12 cellular contexts compared by ENCODE assay signal in genomic region chr13:98751397-98752110, GRCh38. TPM values are rescaled to one million over a fixed set of nuclear protein-coding genes. Genes with fewer than 3 reads are reported as not detected.
DNase-seq lines count a peak whose midpoint lies in the region; ATAC-seq and TF ChIP-seq lines count a peak whose summit lies in the region.
"Had no signal": no experiment of that assay in that cellular context is flagged by ENCODE, and none has a peak within 500 bp of the region (broad histone marks: within the 10 kb centered on the region; RNA-seq: fewer than 3 reads in every experiment).

No MANE protein-coding gene starts in this region.

- intact Hi-C loops in cardiac septum (cut with DNase I) (no loop called here), Right ventricle myocardium inferior (cut with DNase I) (no loop called here), lower leg skin (cut with DNase I; ENCODE audit: low total_unique reads) (no loop called here), aorta (cut with DNase I) (no loop called here)

- H3K4me1 ChIP-seq in aorta (ENCODE audit: control insufficient read depth in 1 of 2, insufficient read depth in 2 of 2, low read length in 2 of 2), result no peaks in the 10 kb centered on the region

- peaks cover 1% of the 10 kb centered on the region for H3K9me3 ChIP-seq in aorta (ENCODE audit: control insufficient read depth, low read length)

- H3K36me3 ChIP-seq in aorta (ENCODE audit: control insufficient read depth in 1 of 2, insufficient read depth in 2 of 2, low read length in 1 of 2), result no peaks in the 10 kb centered on the region

- peaks cover 7% of the 10 kb centered on the region for H3K36me3 Mint-ChIP-seq in stimulated activated memory B cell treated with anti-CD40 and anti-IgM and Interleukin-4, amounts not matched to agents 10 μg/mL and 1 μg/mL and 100 μg/mL, for 72 hours

- peak; percentile 64 for DNase-seq in cardiac septum (ENCODE audit: low spot score)
- no peak for DNase-seq in Right ventricle myocardium inferior (ENCODE audit: missing footprints)
- DNase-seq in ecto neural progenitor cell (ENCODE audit: low spot score), result peak; percentile 56
- DNase-seq in lower leg skin (ENCODE audit: low spot score in 2 of 2), result peak in 1 of 2 donors; percentile 84
- DNase-seq in aorta, result no peak
- no peak for DNase-seq in OCI-M1 (lab: John Stamatoyannopoulos, UW)
- DNase-seq: activated CD8-positive, alpha-beta memory T cell treated with anti-CD3 and anti-CD28 coated beads, Interleukin-2, amount 10 ng/mL, durations not matched to agents 7 days and 5 days; COR-L47; NCI-H2227 treated with DMSO at 0.1 percent for 48 hours had no signal

- no peaks in the 10 kb centered on the region for H3K27me3 ChIP-seq in aorta (ENCODE audit: control insufficient read depth in 1 of 2, insufficient read depth in 2 of 2, low read length in 1 of 2)

- peaks cover 54% of the 10 kb centered on the region for H3K27me3 Mint-ChIP-seq in stimulated activated memory B cell treated with anti-CD40 and anti-IgM and Interleukin-4, amounts not matched to agents 10 μg/mL and 1 μg/mL and 100 μg/mL, for 72 hours

- no peak overlapping the region for H3K4me3 Mint-ChIP-seq in stimulated activated memory B cell treated with anti-CD40 and anti-IgM and Interleukin-4, amounts not matched to agents 10 μg/mL and 1 μg/mL and 100 μg/mL, for 72 hours
- H3K4me3 Mint-ChIP-seq: activated CD8-positive, alpha-beta memory T cell treated with anti-CD3 and anti-CD28 coated beads, Interleukin-2, amount 10 ng/mL, durations not matched to agents 7 days and 5 days; stimulated activated naive CD8-positive, alpha-beta T cell treated with anti-CD3 and anti-CD28 coated beads, Interleukin-15, Interleukin-2, amounts not matched to agents 100 ng/mL and 50 ng/mL, for 24 hours had no signal

- no peaks in the 10 kb centered on the region for H3K4me1 Mint-ChIP-seq in stimulated activated memory B cell treated with anti-CD40 and anti-IgM and Interleukin-4, amounts not matched to agents 10 μg/mL and 1 μg/mL and 100 μg/mL, for 72 hours

- H3K4me3 ChIP-seq in lower leg skin (ENCODE audit: low read depth, poor library complexity, severe bottlenecking), result peak overlapping the region; percentile 7
- no peak overlapping the region for H3K4me3 ChIP-seq in aorta (ENCODE audit: low read length in 2 of 2)

- TF ChIP-seq POLR2A in lower leg skin (IDR thresholded peaks at IDR 0.05), result no peak

- no peak for TF ChIP-seq CTCF in lower leg skin (IDR thresholded peaks at IDR 0.05)

- no peak overlapping the region for H3K27ac Mint-ChIP-seq in stimulated activated memory B cell treated with anti-CD40 and anti-IgM and Interleukin-4, amounts not matched to agents 10 μg/mL and 1 μg/mL and 100 μg/mL, for 72 hours
- H3K27ac Mint-ChIP-seq: activated CD8-positive, alpha-beta memory T cell treated with anti-CD3 and anti-CD28 coated beads, Interleukin-2, amount 10 ng/mL, durations not matched to agents 7 days and 5 days; stimulated activated naive CD8-positive, alpha-beta T cell treated with anti-CD3 and anti-CD28 coated beads, Interleukin-15, Interleukin-2, amounts not matched to agents 100 ng/mL and 50 ng/mL, for 24 hours had no signal

- H3K9me3 Mint-ChIP-seq in stimulated activated memory B cell treated with anti-CD40 and anti-IgM and Interleukin-4, amounts not matched to agents 10 μg/mL and 1 μg/mL and 100 μg/mL, for 72 hours, result peaks cover 7% of the 10 kb centered on the region

- 17 to 24% methylated on average over 13 to 14 of the region's 14 CpGs for WGBS in lower leg skin, 2 donors
- WGBS in aorta, 2 donors, result 17 to 22% methylated on average over 14 of the region's 14 CpGs

- ATAC-seq in Right ventricle myocardium inferior, result no peak
- peak; percentile 29 for ATAC-seq in aorta (ENCODE audit: low FRiP score)
- no peak for ATAC-seq in stimulated activated memory B cell treated with anti-CD40 and anti-IgM and Interleukin-4, amounts not matched to agents 10 μg/mL and 1 μg/mL and 100 μg/mL, for 72 hours
- ATAC-seq in GM18909 (IDR thresholded peaks at IDR 0.05; ENCODE audit: poor library complexity, unreplicated experiment), result no peak
- ATAC-seq: activated CD8-positive, alpha-beta memory T cell treated with anti-CD3 and anti-CD28 coated beads, Interleukin-2, amount 10 ng/mL, durations not matched to agents 7 days and 5 days had no signal

- no peak overlapping the region for H3K27ac ChIP-seq in aorta (ENCODE audit: low read depth in 1 of 2, low read length in 2 of 2)

RNA-seq across cellular contexts. Expression of gene SLC15A1, which starts 0.9 kb away (rescaled TPM):
- total RNA-seq in cardiac septum (not detected), Right ventricle myocardium inferior (not detected), lower leg skin (10 to 100 TPM; 31.0 to 70.9 (median 40.1) TPM), aorta (under 1 TPM in 1 of 2 donors, not detected in 1; 0.10 TPM)
- polyA plus RNA-seq in aorta, result 10 to 100 TPM in 1 of 2 donors, under 1 TPM in 1; 0.13 to 13.9 TPM
- total RNA-seq: activated CD8-positive, alpha-beta memory T cell treated with anti-CD3 and anti-CD28 coated beads, Interleukin-2, amount 10 ng/mL, durations not matched to agents 7 days and 5 days had no signal

Comparison
In these comparisons a context has a peak if more than half of its experiments do, and no peak if none do; other contexts are left out.
1. DNase-seq: peak in cardiac septum (single experiment) and ecto neural progenitor cell (single experiment); none in Right ventricle myocardium inferior (single experiment), aorta (0 of 2) and OCI-M1 (single experiment).
2. RNA of gene SLC15A1, which starts 0.9 kb away (total RNA-seq): 31.0 to 70.9 TPM in lower leg skin; 0.10 TPM in aorta, not detected in cardiac septum (single experiment) and not detected in Right ventricle myocardium inferior (single experiment); every median in the first group is over 10 times any median in the second.